ENCODE assay signal across 19 cellular contexts in the genomic region with DNA sequence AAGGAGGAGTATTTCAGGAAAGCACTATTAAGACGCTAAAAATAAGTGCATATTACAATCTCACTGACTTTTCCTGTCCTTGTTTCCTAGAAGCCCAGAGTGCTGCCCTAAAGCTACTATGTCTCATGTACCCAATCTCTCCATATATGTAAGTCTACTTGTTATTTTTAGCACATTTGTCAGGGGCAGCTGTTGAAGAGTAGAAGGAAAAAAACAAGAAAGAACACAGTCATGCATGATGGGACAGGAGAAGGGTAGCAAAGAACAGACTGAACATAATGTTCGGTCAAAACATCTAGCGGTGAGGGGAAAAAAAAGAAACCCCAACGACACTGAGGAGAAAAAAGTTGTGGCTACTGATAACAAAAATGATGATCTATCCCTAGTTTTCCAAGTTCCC. TPM values are rescaled to one million over a fixed set of nuclear protein-coding genes. Genes with fewer than 3 reads are reported as not detected.
"Had no signal": no experiment of that assay in that cellular context is flagged by ENCODE, and none has a peak within 500 bp of the region (broad histone marks: within the 10 kb centered on the region; RNA-seq: fewer than 3 reads in every experiment).

No MANE protein-coding gene starts in this region.

- ATAC-seq: activated CD4-positive, alpha-beta T cell treated with anti-CD3 and anti-CD28 coated beads for 36 hours; activated CD8-positive, alpha-beta T cell treated with anti-CD3 and anti-CD28 coated beads for 36 hours; T-helper 17 cell; upper lobe of right lung had no signal

- H3K36me3 ChIP-seq: ovary had no signal

- H3K27me3 ChIP-seq: adrenal gland, colonic mucosa, esophagus squamous epithelium, ovary, upper lobe of right lung had no signal

- H3K27ac Mint-ChIP-seq: activated CD4-positive, alpha-beta T cell treated with anti-CD3 and anti-CD28 coated beads for 36 hours; activated CD8-positive, alpha-beta T cell treated with anti-CD3 and anti-CD28 coated beads for 36 hours; activated naive CD4-positive, alpha-beta T cell treated with anti-CD3 and anti-CD28 coated beads, Interleukin-2, amount 50 U/mL, for 24 hours; mesothelial cell of epicardium; stimulated activated naive CD8-positive, alpha-beta T cell treated with anti-CD3 and anti-CD28 coated beads, Interleukin-15, Interleukin-2, amounts not matched to agents 100 ng/mL and 50 ng/mL, for 24 hours; T-helper 17 cell had no signal

- H3K4me1 Mint-ChIP-seq: activated CD4-positive, alpha-beta T cell treated with anti-CD3 and anti-CD28 coated beads for 36 hours; activated naive CD4-positive, alpha-beta T cell treated with anti-CD3 and anti-CD28 coated beads, Interleukin-2, amount 50 U/mL, for 24 hours; mesothelial cell of epicardium; T-helper 17 cell had no signal

- DNase-seq: activated CD4-positive, alpha-beta T cell treated with anti-CD3 and anti-CD28 coated beads for 36 hours; activated CD8-positive, alpha-beta T cell treated with anti-CD3 and anti-CD28 coated beads for 36 hours; activated effector memory CD4-positive, alpha-beta T cell treated with anti-CD3 and anti-CD28 coated beads, Interleukin-2, amount 50 U/mL, for 16 hours; activated T-cell treated with anti-CD3 and anti-CD28 coated beads, Interleukin-2, amount 50 U/mL, for 48 hours; adrenal gland; colonic mucosa; esophagus squamous epithelium; kidney glomerular epithelial cell; ovary; stimulated activated CD4-positive, alpha-beta T cell treated with anti-CD3 and anti-CD28 coated beads, Interleukin-4, amount 100 ng/mL, for 4 hours; stimulated activated CD8-positive, alpha-beta memory T cell treated with anti-CD3 and anti-CD28 coated beads, Interleukin-4, amount 100 ng/mL, for 48 hours; T-helper 17 cell; upper lobe of right lung had no signal

- H3K9me3 Mint-ChIP-seq: activated CD8-positive, alpha-beta T cell treated with anti-CD3 and anti-CD28 coated beads for 36 hours; activated naive CD4-positive, alpha-beta T cell treated with anti-CD3 and anti-CD28 coated beads, Interleukin-2, amount 50 U/mL, for 24 hours; mesothelial cell of epicardium; stimulated activated naive CD8-positive, alpha-beta T cell treated with anti-CD3 and anti-CD28 coated beads, Interleukin-15, Interleukin-2, amounts not matched to agents 100 ng/mL and 50 ng/mL, for 24 hours had no signal

- H3K4me3 ChIP-seq: adrenal gland, colonic mucosa, esophagus squamous epithelium, lung, ovary, skin epidermis, upper lobe of right lung had no signal

- H3K9me3 ChIP-seq: adrenal gland, colonic mucosa, esophagus squamous epithelium, ovary, upper lobe of right lung had no signal

- FAIRE-seq: endothelial cell of umbilical vein had no signal

- H3K4me1 ChIP-seq: adrenal gland, colonic mucosa, upper lobe of right lung had no signal

- H3K27ac ChIP-seq: adrenal gland, colonic mucosa, esophagus squamous epithelium, ovary, upper lobe of right lung had no signal

- H3K4me3 Mint-ChIP-seq: activated CD4-positive, alpha-beta T cell treated with anti-CD3 and anti-CD28 coated beads for 36 hours; activated CD8-positive, alpha-beta T cell treated with anti-CD3 and anti-CD28 coated beads for 36 hours; activated naive CD4-positive, alpha-beta T cell treated with anti-CD3 and anti-CD28 coated beads, Interleukin-2, amount 50 U/mL, for 24 hours; mesothelial cell of epicardium; stimulated activated naive CD8-positive, alpha-beta T cell treated with anti-CD3 and anti-CD28 coated beads, Interleukin-15, Interleukin-2, amounts not matched to agents 100 ng/mL and 50 ng/mL, for 24 hours; T-helper 17 cell had no signal

- H3K27me3 Mint-ChIP-seq: activated CD8-positive, alpha-beta T cell treated with anti-CD3 and anti-CD28 coated beads for 36 hours; stimulated activated naive CD8-positive, alpha-beta T cell treated with anti-CD3 and anti-CD28 coated beads, Interleukin-15, Interleukin-2, amounts not matched to agents 100 ng/mL and 50 ng/mL, for 24 hours had no signal

RNA-seq across cellular contexts. Expression of a gene that starts 35.0 kb away (rescaled TPM):
- total RNA-seq: activated CD4-positive, alpha-beta T cell treated with anti-CD3 and anti-CD28 coated beads for 36 hours; adrenal gland; T-helper 17 cell had no signal
